19 cellular contexts compared by ENCODE assay signal in genomic region chr2:20137884-20138283, GRCh38.
DNase-seq lines count a peak whose midpoint lies in the region; ATAC-seq, FAIRE-seq and TF ChIP-seq lines count a peak whose summit lies in the region.
"Had no signal": no experiment of that assay in that cellular context is flagged by ENCODE, and none has a peak within 500 bp of the region (broad histone marks: within the 10 kb centered on the region; RNA-seq: fewer than 3 reads in every experiment).

No MANE protein-coding gene starts in this region.

- no peak for TF ChIP-seq EP300 in K562 (IDR thresholded peaks at IDR 0.05; ENCODE audit: low read length)

- no peaks in the 10 kb centered on the region for H3K79me2 ChIP-seq in Karpas-422 (ENCODE audit: low read length)
- H3K79me2 ChIP-seq in K562 (ENCODE audit: control insufficient read depth, insufficient read depth, low read length): no peaks in the 10 kb centered on the region
- no peaks in the 10 kb centered on the region for H3K79me2 ChIP-seq in neural progenitor cell (ENCODE audit: low read depth)

- no TSS peak for BruUV-seq in K562 (replicated peaks; lab: Mats Ljungman, UMichigan)

- intact Hi-C loops in K562 (cut with micrococcal nuclease): no loop called here
- intact Hi-C loops in breast epithelium (cut with DNase I; ENCODE audit: low total_unique reads): no loop called here

- POLR2A ChIA-PET in K562 (lab: Yijun Ruan, JAX): interaction anchor here (0.6 to 0.7 kb wide), 2 partner anchors 99 to 972 kb away, joined by 3 read pairs; no protein-coding TSS in a partner anchor

- H3K4me3 Mint-ChIP-seq in neural progenitor cell (no peak overlapping the region), type B pancreatic cell (no peak overlapping the region)
- H3K4me3 Mint-ChIP-seq: CD4-positive, alpha-beta memory T cell had no signal

- 73% methylated on average over 8 of the region's 8 CpGs for WGBS in K562 (ENCODE audit: insufficient coverage, low coverage, missing lambda C conversion rate)

- TF ChIP-seq CTCF in K562 (IDR thresholded peaks at IDR 0.05 in 2 of 3, conservative IDR thresholded peaks at IDR 0.05 in 1 of 3; ENCODE audit: insufficient read depth in 2 of 3, low read depth in 1 of 3, low read length in 3 of 3): no peak
- TF ChIP-seq CTCF in neural progenitor cell (IDR thresholded peaks at IDR 0.05): no peak
- TF ChIP-seq CTCF in type B pancreatic cell (conservative IDR thresholded peaks at IDR 0.05): no peak
- no peak for TF ChIP-seq CTCF in breast epithelium (IDR thresholded peaks at IDR 0.05)

- CTCF ChIA-PET in K562 (lab: Yijun Ruan, JAX; ENCODE audit: low intra/inter-chr PET ratio): no interaction called here

- H3K27ac Mint-ChIP-seq in neural progenitor cell: peak overlapping the region; percentile 6
- H3K27ac Mint-ChIP-seq in type B pancreatic cell: peak overlapping the region; percentile 79
- H3K27ac Mint-ChIP-seq: CD4-positive, alpha-beta memory T cell had no signal

- no peaks in the 10 kb centered on the region for H3F3A ChIP-seq in neural progenitor cell (ENCODE audit: low read depth)

- H3K36me3 Mint-ChIP-seq in neural progenitor cell (no peaks in the 10 kb centered on the region), type B pancreatic cell (no peaks in the 10 kb centered on the region)
- H3K36me3 Mint-ChIP-seq: CD4-positive, alpha-beta memory T cell had no signal

- H3K27ac ChIP-seq in Karpas-422 (ENCODE audit: low read length) (no peak overlapping the region), K562 (ENCODE audit: extremely low read depth, low read depth, low read length) (no peak overlapping the region), neural progenitor cell (no peak overlapping the region), breast epithelium (no peak overlapping the region)
- H3K27ac ChIP-seq: C4-2B, GM23248 had no signal

- ATAC-seq in K562 (no peak), HG03175 (IDR thresholded peaks at IDR 0.05; ENCODE audit: unreplicated experiment) (no peak)
- ATAC-seq: A549 had no signal

- H3K4me2 ChIP-seq in Karpas-422 (ENCODE audit: low read depth, low read length, poor library complexity, severe bottlenecking) (peak overlapping the region; percentile 7), K562 (ENCODE audit: insufficient read depth, low read length) (no peak overlapping the region), neural progenitor cell (no peak overlapping the region)
- H3K4me2 ChIP-seq: A549 had no signal

- H3K4me1 ChIP-seq in Karpas-422 (ENCODE audit: low read length) (peaks cover 69% of the 10 kb centered on the region), K562 (replicated peaks in 1 of 2; ENCODE audit: control insufficient read depth in 2 of 2, insufficient read depth in 2 of 2, low read length in 2 of 2) (peaks cover 3 to 14% of the 10 kb centered on the region in 2 experiments; a peak in 3 of 5 replicates), neural progenitor cell (peaks cover 18% of the 10 kb centered on the region), breast epithelium (no peaks in the 10 kb centered on the region)
- H3K4me1 ChIP-seq: BE2C had no signal

- DNase-seq in Karpas-422 (no peak), K562 (ENCODE audit: extremely low read depth in 1 of 4, low spot score in 3 of 4) (no peak), neural progenitor cell (ENCODE audit: low spot score) (no peak), type B pancreatic cell (ENCODE audit: extremely low spot score, unreplicated experiment) (no peak), breast epithelium (ENCODE audit: low spot score in 2 of 2) (no peak)
- DNase-seq: BE2C; CD4-positive, alpha-beta memory T cell; COR-L47; DMS153; DMS79 treated with DMSO at 0.1 percent for 48 hours; EL; H7 had no signal

- H3K4me1 Mint-ChIP-seq in neural progenitor cell: peaks cover 34% of the 10 kb centered on the region
- peaks cover 47% of the 10 kb centered on the region for H3K4me1 Mint-ChIP-seq in type B pancreatic cell (ENCODE audit: unreplicated experiment)

- H4K20me1 ChIP-seq in Karpas-422 (ENCODE audit: insufficient read depth, low read depth, low read length) (no peaks in the 10 kb centered on the region), K562 (replicated peaks; ENCODE audit: control insufficient read depth, insufficient read depth, low read length) (no peaks in the 10 kb centered on the region), neural progenitor cell (ENCODE audit: low read depth) (no peaks in the 10 kb centered on the region)

- H2AFZ ChIP-seq in Karpas-422 (ENCODE audit: low read length): 0 out of 2 replicates have a peak overlapping the region, but pooled peaks have one; percentile 8
- H2AFZ ChIP-seq in K562 (ENCODE audit: low read depth, low read length): no peak overlapping the region
- no peak overlapping the region for H2AFZ ChIP-seq in neural progenitor cell (replicated peaks)

- H3K36me3 ChIP-seq in Karpas-422 (ENCODE audit: insufficient read depth, low read length) (no peaks in the 10 kb centered on the region), K562 (ENCODE audit: control insufficient read depth, insufficient read depth, low read length) (no peaks in the 10 kb centered on the region), neural progenitor cell (no peaks in the 10 kb centered on the region), breast epithelium (no peaks in the 10 kb centered on the region)
- H3K36me3 ChIP-seq: BE2C had no signal

- no peak for TF ChIP-seq POLR2A in K562 (conservative IDR thresholded peaks at IDR 0.05)
- TF ChIP-seq POLR2A in breast epithelium (IDR thresholded peaks at IDR 0.05): no peak

- no peak overlapping the region for H3K9ac ChIP-seq in Karpas-422 (ENCODE audit: low read length)
- no peak overlapping the region for H3K9ac ChIP-seq in K562 (ENCODE audit: insufficient read depth in 1 of 2, low read depth in 2 of 2, low read length in 2 of 2)
- H3K9ac ChIP-seq in neural progenitor cell: no peak overlapping the region
- H3K9ac ChIP-seq: GM23248 had no signal

- H3K9me3 ChIP-seq in Karpas-422 (ENCODE audit: low read length) (no peaks in the 10 kb centered on the region), K562 (replicated peaks; ENCODE audit: control insufficient read depth, insufficient read depth, low read depth, low read length) (no peaks in the 10 kb centered on the region), neural progenitor cell (ENCODE audit: low read depth) (no peaks in the 10 kb centered on the region), breast epithelium (no peaks in the 10 kb centered on the region)
- H3K9me3 ChIP-seq: A549, BE2C had no signal

- H3K27me3 ChIP-seq in Karpas-422 (ENCODE audit: low read length) (no peaks in the 10 kb centered on the region), K562 (ENCODE audit: control insufficient read depth in 2 of 2, insufficient read depth in 2 of 2, low read length in 2 of 2) (peaks cover 2 to 23% of the 10 kb centered on the region in 2 experiments; a peak in 3 of 5 replicates), neural progenitor cell (no peaks in the 10 kb centered on the region), breast epithelium (no peaks in the 10 kb centered on the region)
- H3K27me3 ChIP-seq: BE2C had no signal

- H3K27me3 Mint-ChIP-seq in neural progenitor cell (ENCODE audit: insufficient read depth, low read depth): peaks cover 14% of the 10 kb centered on the region
- no peaks in the 10 kb centered on the region for H3K27me3 Mint-ChIP-seq in type B pancreatic cell

- no peak for FAIRE-seq in K562 (lab: Jason Lieb, UNC)
- FAIRE-seq: A549, D721Med, G401.6, GM12891 had no signal

- no peak for TF ChIP-seq RAD21 in K562 (CRISPR knock-in tag; conservative IDR thresholded peaks at IDR 0.05 in 1 of 2, IDR thresholded peaks at IDR 0.05 in 1 of 2)

- H3K9me1 ChIP-seq in K562 (ENCODE audit: control insufficient read depth, insufficient read depth, low read length): peaks cover 3% of the 10 kb centered on the region

- H3K9me3 Mint-ChIP-seq in neural progenitor cell: no peaks in the 10 kb centered on the region
- H3K9me3 Mint-ChIP-seq in type B pancreatic cell: no peaks in the 10 kb centered on the region

- H3K9me2 ChIP-seq in Karpas-422 (replicated peaks; ENCODE audit: insufficient read depth, low read length): no peaks in the 10 kb centered on the region

- in situ Hi-C loops in K562 (cut with MboI): loop anchor here (10.0 kb wide), 1 partner anchor 87 kb away; the partner anchor contains the start of gene SDC1

- H3K4me3 ChIP-seq in Karpas-422 (ENCODE audit: low read length) (no peak overlapping the region), K562 (no peak overlapping the region), neural progenitor cell (no peak overlapping the region), breast epithelium (no peak overlapping the region)
- H3K4me3 ChIP-seq: A549, GM23248 had no signal

TF ChIP-seq in K562, 482 proteins besides CTCF, POLR2A, EP300 and RAD21 (continues in another document):
- TF ChIP-seq, protein P1, sequence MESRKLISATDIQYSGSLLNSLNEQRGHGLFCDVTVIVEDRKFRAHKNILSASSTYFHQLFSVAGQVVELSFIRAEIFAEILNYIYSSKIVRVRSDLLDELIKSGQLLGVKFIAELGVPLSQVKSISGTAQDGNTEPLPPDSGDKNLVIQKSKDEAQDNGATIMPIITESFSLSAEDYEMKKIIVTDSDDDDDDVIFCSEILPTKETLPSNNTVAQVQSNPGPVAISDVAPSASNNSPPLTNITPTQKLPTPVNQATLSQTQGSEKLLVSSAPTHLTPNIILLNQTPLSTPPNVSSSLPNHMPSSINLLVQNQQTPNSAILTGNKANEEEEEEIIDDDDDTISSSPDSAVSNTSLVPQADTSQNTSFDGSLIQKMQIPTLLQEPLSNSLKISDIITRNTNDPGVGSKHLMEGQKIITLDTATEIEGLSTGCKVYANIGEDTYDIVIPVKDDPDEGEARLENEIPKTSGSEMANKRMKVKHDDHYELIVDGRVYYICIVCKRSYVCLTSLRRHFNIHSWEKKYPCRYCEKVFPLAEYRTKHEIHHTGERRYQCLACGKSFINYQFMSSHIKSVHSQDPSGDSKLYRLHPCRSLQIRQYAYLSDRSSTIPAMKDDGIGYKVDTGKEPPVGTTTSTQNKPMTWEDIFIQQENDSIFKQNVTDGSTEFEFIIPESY (CRISPR knock-in tag; IDR thresholded peaks at IDR 0.05): 0 out of 2 replicates have a peak, but pooled peaks have one; percentile 33
- TF ChIP-seq, protein P2, sequence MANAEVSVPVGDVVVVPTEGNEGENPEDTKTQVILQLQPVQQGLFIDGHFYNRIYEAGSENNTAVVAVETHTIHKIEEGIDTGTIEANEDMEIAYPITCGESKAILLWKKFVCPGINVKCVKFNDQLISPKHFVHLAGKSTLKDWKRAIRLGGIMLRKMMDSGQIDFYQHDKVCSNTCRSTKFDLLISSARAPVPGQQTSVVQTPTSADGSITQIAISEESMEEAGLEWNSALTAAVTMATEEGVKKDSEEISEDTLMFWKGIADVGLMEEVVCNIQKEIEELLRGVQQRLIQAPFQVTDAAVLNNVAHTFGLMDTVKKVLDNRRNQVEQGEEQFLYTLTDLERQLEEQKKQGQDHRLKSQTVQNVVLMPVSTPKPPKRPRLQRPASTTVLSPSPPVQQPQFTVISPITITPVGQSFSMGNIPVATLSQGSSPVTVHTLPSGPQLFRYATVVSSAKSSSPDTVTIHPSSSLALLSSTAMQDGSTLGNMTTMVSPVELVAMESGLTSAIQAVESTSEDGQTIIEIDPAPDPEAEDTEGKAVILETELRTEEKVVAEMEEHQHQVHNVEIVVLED (CRISPR knock-in tag; IDR thresholded peaks at IDR 0.05): no peak
- TF ChIP-seq KLF16 (IDR thresholded peaks at IDR 0.05): no peak
